In the genomic region with DNA sequence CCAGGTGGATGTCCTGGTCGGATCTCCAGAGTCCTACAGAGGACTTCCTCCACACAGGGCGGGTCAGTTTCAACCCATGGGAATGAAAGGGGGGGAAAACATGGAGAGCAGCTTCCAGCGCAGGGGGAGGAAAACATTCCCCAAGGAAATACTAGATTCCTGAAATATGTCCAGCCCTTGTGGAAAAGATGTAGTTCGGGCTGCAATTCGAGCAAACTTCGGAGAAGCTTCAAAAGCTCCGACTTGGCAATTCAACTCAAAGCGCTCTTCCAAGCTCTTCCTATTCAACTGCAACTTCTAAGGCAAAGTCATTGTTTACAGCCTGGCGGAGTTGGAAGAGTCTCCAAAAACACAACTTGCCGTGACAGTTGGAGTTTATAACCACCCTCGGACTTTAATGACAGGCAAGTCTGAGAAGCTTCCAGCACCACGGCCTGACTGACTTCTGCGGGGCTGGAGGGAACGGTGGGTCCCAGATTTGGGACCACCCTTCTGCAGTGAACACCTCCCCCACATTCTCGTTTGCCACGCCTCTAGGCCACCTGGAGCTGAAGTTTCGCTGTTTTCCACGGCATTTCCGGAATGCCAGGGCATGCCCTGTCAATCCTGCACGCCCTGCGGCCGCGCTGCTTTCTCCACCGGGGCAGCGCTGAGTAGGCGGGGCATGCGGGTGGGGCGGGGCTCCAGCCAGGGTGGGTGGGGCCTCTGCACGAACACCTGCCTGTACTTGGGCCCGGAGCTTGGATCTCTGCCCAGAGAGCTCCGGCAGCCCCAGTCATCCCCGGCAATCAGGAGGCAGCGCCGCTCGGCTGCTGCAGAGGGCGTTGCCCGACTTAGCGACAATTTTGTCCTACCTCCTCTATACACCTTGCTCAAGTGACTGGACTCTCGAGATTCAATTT, we compare ENCODE assay signal across 8 cellular contexts. TPM values are rescaled to one million over a fixed set of nuclear protein-coding genes. Genes with fewer than 3 reads are reported as not detected.
DNase-seq lines count a peak whose midpoint lies in the region; ATAC-seq and TF ChIP-seq lines count a peak whose summit lies in the region.

No MANE protein-coding gene starts in this region.

- peak overlapping the region; percentile 33 for H3K27ac Mint-ChIP-seq in CD8-positive, alpha-beta T cell

- no peaks in the 10 kb centered on the region; the same call in 1 of the 2 replicates for H3K9me2 ChIP-seq in PC-3 (replicated peaks; ENCODE audit: low read length)

- H3K4me3 ChIP-seq in CD8-positive, alpha-beta T cell (ENCODE audit: low read depth, low read length): peak overlapping the region; percentile 59
- peak overlapping the region; percentile 85 for H3K4me3 ChIP-seq in PC-3 (ENCODE audit: low read length)

- H3K4me1 ChIP-seq in CD8-positive, alpha-beta T cell (ENCODE audit: insufficient read depth, low read length): peaks cover 17% of the 10 kb centered on the region
- H3K4me1 ChIP-seq in PC-3 (ENCODE audit: insufficient read depth, low read length): peaks cover 33% of the 10 kb centered on the region

- CTCF ChIA-PET in CD8-positive, alpha-beta T cell (lab: Charles Lee): interaction anchor here (0.7 to 3.1 kb wide), 15 partner anchors 10 to 672 kb away, joined by 3 to 15 read pairs (median 5); no protein-coding TSS in a partner anchor
- CTCF ChIA-PET in PC-3 (lab: Charles Lee): interaction anchor here (0.5 to 1.2 kb wide), 9 partner anchors 26 to 416 kb away, joined by 3 to 14 read pairs (median 4); no protein-coding TSS in a partner anchor

- ATAC-seq in CD8-positive, alpha-beta T cell: peak; percentile 98
- ATAC-seq in GM21367 (IDR thresholded peaks at IDR 0.05; ENCODE audit: unreplicated experiment) (peak; percentile 99), PC-3 (peak; percentile 97)

- H3K27me3 Mint-ChIP-seq in CD8-positive, alpha-beta T cell (ENCODE audit: low read depth): peaks cover 5% of the 10 kb centered on the region

- H3K27me3 ChIP-seq in CD8-positive, alpha-beta T cell (ENCODE audit: insufficient read depth, low read length): no peaks in the 10 kb centered on the region
- no peaks in the 10 kb centered on the region for H3K27me3 ChIP-seq in PC-3 (ENCODE audit: low read length)

- no peaks in the 10 kb centered on the region for H3K79me2 ChIP-seq in PC-3 (ENCODE audit: low read length)

- no peaks in the 10 kb centered on the region for H3K36me3 ChIP-seq in CD8-positive, alpha-beta T cell (ENCODE audit: insufficient read depth, low read length)
- H3K36me3 ChIP-seq in PC-3 (ENCODE audit: low read depth, low read length): no peaks in the 10 kb centered on the region

- H3K9me3 Mint-ChIP-seq in CD8-positive, alpha-beta T cell: no peaks in the 10 kb centered on the region

- H3F3A ChIP-seq in PC-3 (ENCODE audit: low read length, unreplicated experiment): no peaks in the 10 kb centered on the region

- no peak overlapping the region for H3K27ac ChIP-seq in CD8-positive, alpha-beta T cell (ENCODE audit: low read depth, low read length)
- H3K27ac ChIP-seq in PC-3 (ENCODE audit: low read length): peak overlapping the region; percentile 65

- peak; percentile 67 to 88 (median 75) for DNase-seq in CD8-positive, alpha-beta T cell
- DNase-seq in HT-29 (ENCODE audit: low spot score) (peak; percentile 98), PC-3 (peak; percentile 98), glomerular visceral epithelial cell (ENCODE audit: extremely low spot score) (peak; percentile 61), posterior vena cava (ENCODE audit: low spot score) (peak; percentile 82), ureter (ENCODE audit: low spot score) (peak; percentile 90)
- DNase-seq in activated effector memory CD4-positive, alpha-beta T cell treated with Interleukin-2 at 50 U/mL for 16 hours: peak; percentile 74

- POLR2A ChIA-PET in CD8-positive, alpha-beta T cell (lab: Charles Lee): interaction anchor here (0.6 to 1.6 kb wide), 3 partner anchors 12 to 26 kb away, joined by 3 to 5 read pairs (median 5); no protein-coding TSS in a partner anchor
- POLR2A ChIA-PET in PC-3 (lab: Charles Lee; ENCODE audit: unreplicated experiment): interaction anchor here (0.5 to 1.2 kb wide), 3 partner anchors 42 to 143 kb away, joined by 4 to 6 read pairs (median 5); no protein-coding TSS in a partner anchor

- no peaks in the 10 kb centered on the region for H3K36me3 Mint-ChIP-seq in CD8-positive, alpha-beta T cell

- H2AFZ ChIP-seq in PC-3 (ENCODE audit: low read length): peak overlapping the region; percentile 93

- intact Hi-C loops in CD8-positive, alpha-beta T cell (cut with DNase I, micrococcal nuclease): loop anchor here (2.0 to 5.0 kb wide), 2 partner anchors 351 to 354 kb away; partner anchors contain the start of genes CEP126 (in 2 of the 2) and ANGPTL5 (in 1 of the 2)
- intact Hi-C loops in PC-3 (cut with micrococcal nuclease) (loop anchor here (1.0 to 5.0 kb wide), 7 partner anchors 42 to 406 kb away; partner anchors contain the start of gene CEP126), posterior vena cava (cut with DNase I) (no loop called here)

- H3K4me2 ChIP-seq in PC-3 (ENCODE audit: low read length): peak overlapping the region; percentile 92

- TF ChIP-seq CTCF in CD8-positive, alpha-beta T cell (IDR thresholded peaks at IDR 0.05): no peak
- peak; percentile 73 for TF ChIP-seq CTCF in PC-3 (conservative IDR thresholded peaks at IDR 0.05; ENCODE audit: low read depth, low read length)

- H3K4me1 Mint-ChIP-seq in CD8-positive, alpha-beta T cell (ENCODE audit: low read depth): peaks cover 28% of the 10 kb centered on the region

- H3K4me3 Mint-ChIP-seq in CD8-positive, alpha-beta T cell: peak overlapping the region; percentile 72

- peak overlapping the region; percentile 44 for H3K9ac ChIP-seq in PC-3 (ENCODE audit: low read length)

- no peaks in the 10 kb centered on the region for H4K20me1 ChIP-seq in PC-3 (ENCODE audit: low read length)

- H3K9me3 ChIP-seq in CD8-positive, alpha-beta T cell (ENCODE audit: low read length): no peaks in the 10 kb centered on the region
- H3K9me3 ChIP-seq in PC-3 (ENCODE audit: low read length): no peaks in the 10 kb centered on the region

- BruUV-seq in PC-3 (replicated peaks; lab: Mats Ljungman, UMichigan): TSS peak; percentile 72

RNA-seq across cellular contexts. Expression of gene BIRC3, which starts 49.0 kb away (rescaled TPM):
- total RNA-seq in CD8-positive, alpha-beta T cell: 10 to 100 TPM; 88.0 to 90.4 TPM
- total RNA-seq in HT-29 (2014; rRNA removed; shearing (Covaris generic)): 0.94 and 1.4 TPM in 2 replicates
- 3.9 and 4.2 TPM in 2 replicates for total RNA-seq in PC-3 (2014; rRNA removed)
- total RNA-seq in posterior vena cava: 10 to 100 TPM; 11.4 to 37.0 TPM
- 15.5 TPM for total RNA-seq in ureter

Comparison
In these comparisons a context has a peak if more than half of its experiments do, and no peak if none do; other contexts are left out.
1. intact Hi-C loops: an anchor here in CD8-positive, alpha-beta T cell (2.0 to 5.0 kb wide) and PC-3 (1.0 to 5.0 kb wide); none called in posterior vena cava.